19 cellular contexts compared by ENCODE assay signal in the genomic region with DNA sequence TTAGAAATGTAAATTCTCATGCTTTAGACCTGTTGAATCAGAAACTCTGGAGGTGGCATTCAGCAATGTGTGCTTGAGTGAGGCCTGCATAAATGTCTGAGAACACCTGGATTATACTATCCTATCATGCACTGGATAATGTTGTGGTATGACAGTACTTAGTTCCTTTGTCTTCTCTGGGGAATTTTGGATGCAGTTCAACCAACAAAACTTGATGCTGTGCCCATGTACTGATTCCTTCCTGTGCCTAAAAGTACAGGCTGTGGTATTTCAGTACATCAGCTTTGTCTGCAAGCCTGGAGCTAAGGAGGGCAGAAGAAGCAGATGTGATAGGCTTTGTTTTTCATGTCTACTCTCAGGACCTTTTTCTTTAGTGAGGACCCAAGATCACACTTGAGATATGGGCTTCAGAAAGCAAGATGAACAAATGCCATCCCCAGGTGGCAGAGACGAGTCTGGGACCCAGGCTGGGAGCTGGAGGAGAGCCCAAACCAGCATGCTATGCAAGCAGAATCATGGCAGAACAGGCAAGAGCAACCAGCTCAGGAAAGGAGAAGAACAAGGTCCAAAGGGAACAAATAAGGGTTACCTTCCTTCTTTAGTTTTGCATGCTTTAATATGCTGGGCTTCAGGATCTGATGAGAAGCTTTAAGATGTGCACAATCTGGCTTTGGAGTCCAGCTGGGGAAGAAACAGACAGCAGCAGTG.
"Had no signal": no experiment of that assay in that cellular context is flagged by ENCODE, and none has a peak within 500 bp of the region (broad histone marks: within the 10 kb centered on the region; RNA-seq: fewer than 3 reads in every experiment).

No MANE protein-coding gene starts in this region.

- H3K36me3 Mint-ChIP-seq: activated naive CD4-positive, alpha-beta T cell treated with anti-CD3 and anti-CD28 coated beads, Interleukin-2, amount 10 ng/mL, durations not matched to agents 7 days and 5 days; naive thymus-derived CD8-positive, alpha-beta T cell had no signal

- H3K4me1 Mint-ChIP-seq: activated naive CD4-positive, alpha-beta T cell treated with anti-CD3 and anti-CD28 coated beads, Interleukin-2, amount 10 ng/mL, durations not matched to agents 7 days and 5 days; naive thymus-derived CD8-positive, alpha-beta T cell had no signal

- H3K27me3 Mint-ChIP-seq: activated naive CD4-positive, alpha-beta T cell treated with anti-CD3 and anti-CD28 coated beads, Interleukin-2, amount 10 ng/mL, durations not matched to agents 7 days and 5 days had no signal

- H3K27me3 ChIP-seq: adrenal gland, heart left ventricle, testis, upper lobe of left lung had no signal

- H3K9me3 ChIP-seq: adrenal gland, heart left ventricle, mucosa of descending colon, testis, upper lobe of left lung had no signal

- ATAC-seq: left colon; mucosa of descending colon; naive thymus-derived CD8-positive, alpha-beta T cell; stimulated activated naive CD8-positive, alpha-beta T cell treated with anti-CD3 and anti-CD28 coated beads, Interleukin-15, Interleukin-2, amounts not matched to agents 100 U/mL and 50 U/mL, for 24 hours had no signal

- H3K27ac ChIP-seq: coronary artery, heart left ventricle, SK-N-MC, testis, upper lobe of left lung had no signal

- H3K4me3 Mint-ChIP-seq: activated naive CD4-positive, alpha-beta T cell treated with anti-CD3 and anti-CD28 coated beads, Interleukin-2, amount 10 ng/mL, durations not matched to agents 7 days and 5 days; naive thymus-derived CD8-positive, alpha-beta T cell had no signal

- H3K27ac Mint-ChIP-seq: activated naive CD4-positive, alpha-beta T cell treated with anti-CD3 and anti-CD28 coated beads, Interleukin-2, amount 10 ng/mL, durations not matched to agents 7 days and 5 days; naive thymus-derived CD8-positive, alpha-beta T cell had no signal

- H3K4me3 ChIP-seq: adrenal gland, coronary artery, heart left ventricle, mucosa of descending colon, SK-N-MC, testis, upper lobe of left lung had no signal

- DNase-seq: activated CD4-positive, alpha-beta T cell treated with anti-CD3 and anti-CD28 coated beads for 1 hour; activated CD4-positive, alpha-beta T cell treated with anti-CD3 and anti-CD28 coated beads, Interleukin-2, amount 50 U/mL, for 4 hours; activated naive CD4-positive, alpha-beta T cell treated with anti-CD3 and anti-CD28 coated beads, Interleukin-2, amount 10 ng/mL, durations not matched to agents 7 days and 5 days; adrenal gland; effector CD8-positive, alpha-beta T cell; heart left ventricle; left colon; mammary epithelial cell; mucosa of descending colon; naive thymus-derived CD8-positive, alpha-beta T cell; posterior cingulate gyrus; small intestine; stimulated activated CD4-positive, alpha-beta T cell treated with anti-CD3 and anti-CD28 coated beads, Interleukin-4, amount 100 ng/mL, for 4 hours; stimulated activated CD8-positive, alpha-beta memory T cell treated with anti-CD3 and anti-CD28 coated beads, Interleukin-4, amount 100 ng/mL, for 48 hours; stimulated activated naive CD8-positive, alpha-beta T cell treated with anti-CD3 and anti-CD28 coated beads, Interleukin-15, Interleukin-2, amounts not matched to agents 100 U/mL and 50 U/mL, for 24 hours; upper lobe of left lung had no signal

- H3K4me1 ChIP-seq: upper lobe of left lung had no signal

- H3K9me3 Mint-ChIP-seq: activated naive CD4-positive, alpha-beta T cell treated with anti-CD3 and anti-CD28 coated beads, Interleukin-2, amount 10 ng/mL, durations not matched to agents 7 days and 5 days had no signal

- H3K36me3 ChIP-seq: adrenal gland, heart left ventricle, upper lobe of left lung had no signal
